8 cellular contexts compared by ENCODE assay signal in the genomic region with DNA sequence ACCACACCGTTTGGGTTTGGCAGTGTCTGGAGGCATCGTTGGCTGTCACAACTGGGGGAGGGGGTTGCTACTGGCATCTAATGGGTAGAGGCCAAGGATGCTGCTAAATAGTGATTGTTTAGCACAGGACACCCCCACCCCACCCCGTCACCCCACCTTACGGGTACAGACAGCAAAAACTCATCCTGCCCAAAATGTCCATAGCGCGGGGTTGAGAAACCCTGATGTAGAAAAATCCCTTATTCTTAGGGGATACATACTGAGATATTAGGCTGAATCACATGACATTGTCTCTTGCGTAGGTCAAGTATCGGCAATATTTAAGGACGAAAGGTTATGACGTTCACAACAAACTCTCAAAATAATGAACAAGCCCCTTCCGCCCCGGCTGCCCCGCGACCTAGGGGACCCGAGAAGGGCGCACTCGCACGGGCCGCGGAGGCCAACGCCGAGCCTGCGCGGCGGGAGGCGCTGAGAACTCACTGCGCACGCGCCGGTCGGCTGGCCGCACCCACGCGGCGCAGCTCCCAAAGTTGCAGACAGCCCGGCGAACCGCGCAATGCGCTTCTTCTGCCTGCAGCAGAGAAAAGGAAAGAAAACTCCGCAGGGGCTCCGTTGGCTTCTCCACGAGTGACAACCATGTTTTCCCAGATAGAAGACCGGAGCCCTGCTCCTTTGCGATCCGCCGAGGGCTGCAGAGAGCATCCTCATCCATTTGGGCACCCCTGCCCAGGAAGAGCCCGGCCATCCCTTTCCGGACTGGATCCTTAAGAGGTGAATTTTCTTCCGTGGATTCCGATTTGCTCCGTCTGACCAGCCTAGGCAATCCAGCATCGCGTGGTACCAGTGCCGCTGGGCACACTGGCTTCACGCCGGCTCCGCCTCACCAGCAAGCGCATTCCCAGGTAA.
DNase-seq lines count a peak whose midpoint lies in the region; ATAC-seq and TF ChIP-seq lines count a peak whose summit lies in the region.

No MANE protein-coding gene starts in this region.

- peak overlapping the region; percentile 23 for H3K27ac ChIP-seq in neural cell (ENCODE audit: low read length)

- H3K4me3 Mint-ChIP-seq in stimulated activated naive CD8-positive, alpha-beta T cell treated with anti-CD3 and anti-CD28 coated beads, Interleukin-15, amount 100 ng/mL, for 72 hours: peak overlapping the region; percentile 90 to 92

- H3K4me3 ChIP-seq in fibroblast of villous mesenchyme (ENCODE audit: low read depth, low read length) (peak overlapping the region; percentile 99), neural cell (ENCODE audit: low read length) (peak overlapping the region; percentile 84)

- peak overlapping the region; percentile 78 for H2AFZ ChIP-seq in neural cell (ENCODE audit: low read depth, low read length)

- TF ChIP-seq EP300 in neural cell (conservative IDR thresholded peaks at IDR 0.05; ENCODE audit: poor library complexity, severe bottlenecking): no peak

- H3K9me3 ChIP-seq in neural cell (ENCODE audit: low read length): no peaks in the 10 kb centered on the region

- no peaks in the 10 kb centered on the region for H3K9me2 ChIP-seq in neural cell (ENCODE audit: insufficient read depth, low read length)

- H3K36me3 ChIP-seq in neural cell (ENCODE audit: insufficient read depth, low read length): no peaks in the 10 kb centered on the region

- no peaks in the 10 kb centered on the region for H3K27me3 ChIP-seq in neural cell (ENCODE audit: insufficient read depth, low read depth, low read length)

- H3K27ac Mint-ChIP-seq in stimulated activated naive CD8-positive, alpha-beta T cell treated with anti-CD3 and anti-CD28 coated beads, Interleukin-15, amount 100 ng/mL, for 72 hours: peak overlapping the region; percentile 45 to 64

- peak overlapping the region; percentile 76 for H3K4me2 ChIP-seq in neural cell (ENCODE audit: low read length)

- H3K79me2 ChIP-seq in neural cell (replicated peaks; ENCODE audit: insufficient read depth, low read length): no peaks in the 10 kb centered on the region

- no peak for TF ChIP-seq RAD21 in neural cell (conservative IDR thresholded peaks at IDR 0.05)

- no peaks in the 10 kb centered on the region for H3K9me3 Mint-ChIP-seq in stimulated activated naive CD8-positive, alpha-beta T cell treated with anti-CD3 and anti-CD28 coated beads, Interleukin-15, amount 100 ng/mL, for 72 hours

- H3K27me3 Mint-ChIP-seq in stimulated activated naive CD8-positive, alpha-beta T cell treated with anti-CD3 and anti-CD28 coated beads, Interleukin-15, amount 100 ng/mL, for 72 hours: no peaks in the 10 kb centered on the region

- no peaks in the 10 kb centered on the region for H3F3A ChIP-seq in neural cell (ENCODE audit: insufficient read depth, low read length, poor library complexity, severe bottlenecking)

- H3K4me1 Mint-ChIP-seq in stimulated activated naive CD8-positive, alpha-beta T cell treated with anti-CD3 and anti-CD28 coated beads, Interleukin-15, amount 100 ng/mL, for 72 hours: peaks cover 24% of the 10 kb centered on the region

- no peak for TF ChIP-seq CTCF in fibroblast of villous mesenchyme (IDR thresholded peaks at IDR 0.05; ENCODE audit: insufficient read depth, low read depth, low read length)
- TF ChIP-seq CTCF in neural cell (IDR thresholded peaks at IDR 0.05; ENCODE audit: poor library complexity, severe bottlenecking): no peak

- H4K20me1 ChIP-seq in neural cell (ENCODE audit: insufficient read depth): no peaks in the 10 kb centered on the region

- peak overlapping the region; percentile 68 for H3K9ac ChIP-seq in neural cell (ENCODE audit: low read length)

- peak; percentile 93 for ATAC-seq in GM21381 (IDR thresholded peaks at IDR 0.05; ENCODE audit: unreplicated experiment)
- ATAC-seq in stimulated activated naive CD8-positive, alpha-beta T cell treated with anti-CD3 and anti-CD28 coated beads, Interleukin-15, amount 100 ng/mL, for 72 hours: peak; percentile 95

- DNase-seq in D341Med (ENCODE audit: low spot score): peak; percentile 95
- peak; percentile 62 for DNase-seq in HT-29 (ENCODE audit: low spot score)
- DNase-seq in RPMI8226: peak; percentile 84
- DNase-seq in activated T-helper 9 cell treated with anti-CD3 and anti-CD28 coated beads, Interleukin-2, amount 50 U/mL, for 16 hours (ENCODE audit: low read depth): peak; percentile 61
- DNase-seq in fibroblast of villous mesenchyme (ENCODE audit: low read depth): peak; percentile 82
- peak; percentile 77 to 79 for DNase-seq in stimulated activated naive CD8-positive, alpha-beta T cell treated with anti-CD3 and anti-CD28 coated beads, Interleukin-15, amount 100 ng/mL, for 72 hours

TF ChIP-seq in neural cell, 6 proteins besides CTCF, POLR2A, EP300 and RAD21:
- TF ChIP-seq MXI1 (conservative IDR thresholded peaks at IDR 0.05; ENCODE audit: poor library complexity, severe bottlenecking): peak; percentile 88
- peak; percentile 57 for TF ChIP-seq POLR2AphosphoS5 (IDR thresholded peaks at IDR 0.05)
- no peak for TF ChIP-seq EZH2 (IDR thresholded peaks at IDR 0.05; ENCODE audit: borderline replicate concordance, insufficient read depth, low read length, poor library complexity, severe bottlenecking)

Comparison
In these comparisons a context has a peak if more than half of its experiments do, and no peak if none do; other contexts are left out.
1. Peak in every context shown above with its lines: DNase-seq, ATAC-seq, H3K4me3 ChIP-seq and H3K27ac ChIP-seq.